1 cellular context compared by ENCODE assay signal in genomic region chr11:102239906-102240305, GRCh38.
TF ChIP-seq lines count a peak whose summit lies in the region.

No MANE protein-coding gene starts in this region.

TF ChIP-seq in H1, 55 proteins besides CTCF, POLR2A, EP300 and RAD21 (continued from another document):
- TF ChIP-seq SP4 (IDR thresholded peaks at IDR 0.05; ENCODE audit: low read length) = no peak
- TF ChIP-seq ZNF274 (IDR thresholded peaks at IDR 0.05; ENCODE audit: borderline replicate concordance, extremely low read depth, low read length) = no peak
- TF ChIP-seq HDAC6 (IDR thresholded peaks at IDR 0.05; ENCODE audit: low read depth, low read length) = no peak
- TF ChIP-seq CHD7 (IDR thresholded peaks at IDR 0.05; ENCODE audit: insufficient replicate concordance, low read length) = no peak
- TF ChIP-seq CBX8 (IDR thresholded peaks at IDR 0.05; ENCODE audit: borderline replicate concordance, low read depth, low read length) = no peak
- TF ChIP-seq RFX5 (IDR thresholded peaks at IDR 0.05; ENCODE audit: borderline replicate concordance, low read depth, low read length) = no peak
- no peak for TF ChIP-seq EZH2 (IDR thresholded peaks at IDR 0.05; ENCODE audit: low read depth, low read length, severe bottlenecking)
- no peak for TF ChIP-seq BACH1 (IDR thresholded peaks at IDR 0.05; ENCODE audit: low read length)
- TF ChIP-seq ASH2L (IDR thresholded peaks at IDR 0.05; ENCODE audit: low read length) = no peak
- no peak for TF ChIP-seq EGR1 (IDR thresholded peaks at IDR 0.05; ENCODE audit: borderline replicate concordance, low read depth, low read length)
- TF ChIP-seq SRF (IDR thresholded peaks at IDR 0.05; ENCODE audit: low read depth, low read length) = no peak
- TF ChIP-seq ATF3 (IDR thresholded peaks at IDR 0.05; ENCODE audit: insufficient read depth, low read depth, low read length) = no peak
